9 cellular contexts compared by ENCODE assay signal in genomic region chr4:689498-690122, GRCh38. TPM values are rescaled to one million over a fixed set of nuclear protein-coding genes. Genes with fewer than 3 reads are reported as not detected.
DNase-seq lines count a peak whose midpoint lies in the region; FAIRE-seq and TF ChIP-seq lines count a peak whose summit lies in the region.
"Had no signal": no experiment of that assay in that cellular context is flagged by ENCODE, and none has a peak within 500 bp of the region (broad histone marks: within the 10 kb centered on the region; RNA-seq: fewer than 3 reads in every experiment).

No MANE protein-coding gene starts in this region.

- H3K27me3 ChIP-seq in bronchial epithelial cell (ENCODE audit: control insufficient read depth, insufficient read depth, low read length) = no peaks in the 10 kb centered on the region

- no peaks in the 10 kb centered on the region for H3K36me3 Mint-ChIP-seq in activated CD4-positive, alpha-beta T cell treated with anti-CD3 and anti-CD28 coated beads, Interleukin-2, amount 10 ng/mL, durations not matched to agents 7 days and 5 days (ENCODE audit: low read depth)

- H3K4me1 ChIP-seq in kidney (ENCODE audit: control insufficient read depth in 1 of 2, insufficient read depth in 1 of 2, low read depth in 1 of 2, low read length in 2 of 2) = peaks cover 4 to 29% of the 10 kb centered on the region in 2 donors

- H3K27ac ChIP-seq in kidney (ENCODE audit: low read depth in 2 of 2, low read length in 2 of 2) = peak overlapping the region; percentile 32 to 61
- peak overlapping the region in 20 of 21 experiments; percentile 41 to 90 (median 83) for H3K27ac ChIP-seq in skin epidermis

- POLR2A ChIA-PET in activated CD4-positive, alpha-beta T cell treated with anti-CD3 and anti-CD28 coated beads, Interleukin-2, amount 10 ng/mL, durations not matched to agents 7 days and 5 days (lab: Charles Lee) = no interaction called here

- H3K4me3 Mint-ChIP-seq in activated CD4-positive, alpha-beta T cell treated with anti-CD3 and anti-CD28 coated beads, Interleukin-2, amount 10 ng/mL, durations not matched to agents 7 days and 5 days = no peak overlapping the region

- intact Hi-C loops in kidney (cut with DNase I) = no loop called here

- FAIRE-seq in bronchial epithelial cell (lab: Jason Lieb, UNC) (no peak), kidney (lab: Jason Lieb, UNC) (no peak)

- no peaks in the 10 kb centered on the region for H3K9me3 ChIP-seq in kidney (ENCODE audit: control insufficient read depth in 1 of 2, low read length in 2 of 2)

- H3K27me3 Mint-ChIP-seq in activated CD4-positive, alpha-beta T cell treated with anti-CD3 and anti-CD28 coated beads, Interleukin-2, amount 10 ng/mL, durations not matched to agents 7 days and 5 days = peaks cover 14% of the 10 kb centered on the region

- no peaks in the 10 kb centered on the region for H3K9me3 Mint-ChIP-seq in activated CD4-positive, alpha-beta T cell treated with anti-CD3 and anti-CD28 coated beads, Interleukin-2, amount 10 ng/mL, durations not matched to agents 7 days and 5 days

- TF ChIP-seq CTCF in GM12864 (IDR thresholded peaks at IDR 0.05; ENCODE audit: low read depth, low read length, missing control alignments) (no peak), bronchial epithelial cell (IDR thresholded peaks at IDR 0.05; ENCODE audit: insufficient read depth, low read length, severe bottlenecking) (no peak), kidney (IDR thresholded peaks at IDR 0.05; ENCODE audit: borderline replicate concordance, extremely low read depth, insufficient read depth) (no peak)

- peak overlapping the region; percentile 37 to 61 for H3K9ac ChIP-seq in kidney (ENCODE audit: low read length in 2 of 2)

- no peaks in the 10 kb centered on the region for H3K4me1 Mint-ChIP-seq in activated CD4-positive, alpha-beta T cell treated with anti-CD3 and anti-CD28 coated beads, Interleukin-2, amount 10 ng/mL, durations not matched to agents 7 days and 5 days

- H3K36me3 ChIP-seq in bronchial epithelial cell (ENCODE audit: control insufficient read depth, insufficient read depth, low read length) = no peaks in the 10 kb centered on the region
- H3K36me3 ChIP-seq in kidney (ENCODE audit: control insufficient read depth in 1 of 2, insufficient read depth in 2 of 2, low read length in 2 of 2) = no peaks in the 10 kb centered on the region

- DNase-seq in GM12864 (ENCODE audit: low read depth) (no peak), bronchial epithelial cell (ENCODE audit: low read depth) (no peak), kidney (peak; percentile 63), medulla oblongata (ENCODE audit: extremely low spot score) (no peak), COR-L47 (lab: John Stamatoyannopoulos, UW) (no peak), Ammon's horn (ENCODE audit: low spot score) (no peak)
- no peak for DNase-seq in activated CD4-positive, alpha-beta T cell treated with anti-CD3 and anti-CD28 coated beads, Interleukin-2, amount 10 ng/mL, durations not matched to agents 7 days and 5 days

- CTCF ChIA-PET in activated CD4-positive, alpha-beta T cell treated with anti-CD3 and anti-CD28 coated beads, Interleukin-2, amount 10 ng/mL, durations not matched to agents 7 days and 5 days (lab: Charles Lee) = interaction anchor here (0.6 kb wide), 1 partner anchor 52 kb away, joined by 3 read pairs; no protein-coding TSS in a partner anchor

- H3K27ac Mint-ChIP-seq in activated CD4-positive, alpha-beta T cell treated with anti-CD3 and anti-CD28 coated beads, Interleukin-2, amount 10 ng/mL, durations not matched to agents 7 days and 5 days = no peak overlapping the region

- H3K4me3 ChIP-seq in GM12864 (ENCODE audit: low read depth, low read length) (peak overlapping the region; percentile 28), bronchial epithelial cell (ENCODE audit: low read depth, low read length) (peak overlapping the region; percentile 32), kidney (ENCODE audit: low read length in 2 of 2) (peak overlapping the region; percentile 9 to 51), skin epidermis (peak overlapping the region; percentile 28 to 49 (median 39))

RNA-seq across cellular contexts. Expression of gene SLC49A3, which starts 0.7 kb away (rescaled TPM):
- total RNA-seq in bronchial epithelial cell (0.53 and 1.7 TPM in 2 replicates), kidney (18.2 TPM)
- 12.6 TPM for polyA plus RNA-seq in kidney (ENCODE audit: insufficient read depth, low read depth, low replicate concordance)
- under 1 TPM in 1 of 2 experiments, not detected in 1; 0.35 TPM for total RNA-seq in activated CD4-positive, alpha-beta T cell treated with anti-CD3 and anti-CD28 coated beads, Interleukin-2, amount 10 ng/mL, durations not matched to agents 7 days and 5 days
- total RNA-seq: myocyte had no signal

RNA-seq across cellular contexts. Expression of gene MYL5, which starts 15.3 kb away (rescaled TPM):
- total RNA-seq in bronchial epithelial cell (2.9 and 5.2 TPM in 2 replicates), kidney (17.9 TPM)
- 29.6 TPM for polyA plus RNA-seq in kidney (ENCODE audit: insufficient read depth, low read depth, low replicate concordance)
- total RNA-seq in activated CD4-positive, alpha-beta T cell treated with anti-CD3 and anti-CD28 coated beads, Interleukin-2, amount 10 ng/mL, durations not matched to agents 7 days and 5 days = 10 to 100 TPM; 17.8 to 19.0 TPM

RNA-seq across cellular contexts. Expression of gene ATP5ME, which starts 15.5 kb away (rescaled TPM):
- total RNA-seq in bronchial epithelial cell (70.8 and 301 TPM in 2 replicates), kidney (248 TPM)
- polyA plus RNA-seq in kidney (ENCODE audit: insufficient read depth, low read depth, low replicate concordance) = 1,928 TPM
- total RNA-seq in activated CD4-positive, alpha-beta T cell treated with anti-CD3 and anti-CD28 coated beads, Interleukin-2, amount 10 ng/mL, durations not matched to agents 7 days and 5 days = 100 to 1,000 TPM; 162 to 183 TPM

RNA-seq across cellular contexts. Expression of gene PCGF3, which starts 16.0 kb away (rescaled TPM):
- 30.5 and 40.1 TPM in 2 replicates for total RNA-seq in bronchial epithelial cell
- total RNA-seq in kidney = 59.6 TPM
- polyA plus RNA-seq in kidney (ENCODE audit: insufficient read depth, low read depth, low replicate concordance) = 21.7 TPM
- total RNA-seq in activated CD4-positive, alpha-beta T cell treated with anti-CD3 and anti-CD28 coated beads, Interleukin-2, amount 10 ng/mL, durations not matched to agents 7 days and 5 days = 10 to 100 TPM; 34.9 to 36.8 TPM
